In genomic region chr16:2966043-2966802, GRCh38 we compare ENCODE assay signal across 18 cellular contexts. TPM values are rescaled to one million over a fixed set of nuclear protein-coding genes. Genes with fewer than 3 reads are reported as not detected.
A peak's percentile ranks its signal among the peaks of the same experiment; 100 is the strongest.
DNase-seq lines count a peak whose midpoint lies in the region; ATAC-seq and TF ChIP-seq lines count a peak whose summit lies in the region.
"Had no signal": no experiment of that assay in that cellular context is flagged by ENCODE, and none has a peak within 500 bp of the region (broad histone marks: within the 10 kb centered on the region; RNA-seq: fewer than 3 reads in every experiment).

No MANE protein-coding gene starts in this region.

- H3K4me1 Mint-ChIP-seq in H9 = peaks cover 17 to 23% of the 10 kb centered on the region in 2 experiments
- H3K4me1 Mint-ChIP-seq in neural crest cell = peaks cover 21% of the 10 kb centered on the region

- no peak overlapping the region for H2AFZ ChIP-seq in H9 (ENCODE audit: low read length)

- no peaks in the 10 kb centered on the region for H3K9me3 ChIP-seq in BLaER1
- H3K9me3 ChIP-seq in H9 (ENCODE audit: control insufficient read depth, low read depth, low read length) = no peaks in the 10 kb centered on the region
- no peaks in the 10 kb centered on the region for H3K9me3 ChIP-seq in ascending aorta
- no peaks in the 10 kb centered on the region for H3K9me3 ChIP-seq in gastrocnemius medialis

- peaks cover 59% of the 10 kb centered on the region for H3K4me1 ChIP-seq in BLaER1
- no peaks in the 10 kb centered on the region; the same call in 1 of the 2 replicates for H3K4me1 ChIP-seq in H9 (ENCODE audit: insufficient read depth, low read length)
- peaks cover 34 to 44% of the 10 kb centered on the region in 2 donors for H3K4me1 ChIP-seq in ascending aorta
- H3K4me1 ChIP-seq in gastrocnemius medialis = peaks cover 16 to 45% of the 10 kb centered on the region in 2 donors

- H3K9me3 Mint-ChIP-seq in H9 (no peaks in the 10 kb centered on the region; a peak in 1 of 5 replicates), neural crest cell (no peaks in the 10 kb centered on the region)
- H3K9me3 Mint-ChIP-seq: activated CD4-positive, alpha-beta memory T cell treated with anti-CD3 and anti-CD28 coated beads, Interleukin-2, amount 10 ng/mL, durations not matched to agents 7 days and 5 days; activated T-helper 2 cell treated with anti-CD3 and anti-CD28 coated beads, Interferon-gamma antibody, Interleukin-2, Interleukin-4, amounts not matched to agents 10 μg/mL and 5 μg/mL and 100 μg/mL, durations not matched to agents 14 hours and 24 hours and 36 hours had no signal

- peaks cover 16% of the 10 kb centered on the region; the same call in 1 of the 2 replicates for H3K36me3 ChIP-seq in BLaER1
- H3K36me3 ChIP-seq in ascending aorta = no peaks in the 10 kb centered on the region
- no peaks in the 10 kb centered on the region for H3K36me3 ChIP-seq in gastrocnemius medialis

- intact Hi-C loops in ascending aorta (cut with DNase I) = no loop called here
- intact Hi-C loops in gastrocnemius medialis (cut with DNase I; ENCODE audit: low total_unique reads) = no loop called here

- no peak overlapping the region for H2BK12ac ChIP-seq in H9 (ENCODE audit: insufficient read length, low read depth, low read length)

- no peak for TF ChIP-seq POLR2A in gastrocnemius medialis (IDR thresholded peaks at IDR 0.05)

- H3K4me3 ChIP-seq in BLaER1 (no peak overlapping the region), ascending aorta (peak overlapping the region; percentile 29 to 46), gastrocnemius medialis (peak overlapping the region in 2 of 4 donors; percentile 8 to 13)

- H4K20me1 ChIP-seq in BLaER1 (peaks cover 58% of the 10 kb centered on the region), H9 (ENCODE audit: control insufficient read depth, insufficient read depth, insufficient read length) (peaks cover 3% of the 10 kb centered on the region)

- H2AK5ac ChIP-seq in H9 (ENCODE audit: insufficient read length, low read length) = no peak overlapping the region

- H3K18ac ChIP-seq in H9 (ENCODE audit: insufficient read length, low read depth, low read length) = no peak overlapping the region

- no CpG with 5 or more reads among the region's 39 CpGs for WGBS in H9 (ENCODE audit: extremely low coverage, insufficient read length, low lambda C conversion rate)

- no peak overlapping the region for H3K56ac ChIP-seq in H9 (ENCODE audit: insufficient read length, low read depth, low read length)

- H4K91ac ChIP-seq in H9 (ENCODE audit: insufficient read length, low read depth, low read length) = no peak overlapping the region

- TF ChIP-seq CTCF in H9 (conservative IDR thresholded peaks at IDR 0.05) (no peak), ascending aorta (IDR thresholded peaks at IDR 0.05) (no peak), neural crest cell (conservative IDR thresholded peaks at IDR 0.05) (no peak), gastrocnemius medialis (IDR thresholded peaks at IDR 0.05 in 4 of 5, conservative IDR thresholded peaks at IDR 0.05 in 1 of 5) (no peak)

- in situ Hi-C loops in gastrocnemius medialis (cut with MboI; ENCODE audit: low sequenced_read_pairs in 4 of 4) = no loop called here

- no peaks in the 10 kb centered on the region for H3K79me2 ChIP-seq in H9 (ENCODE audit: insufficient read depth, low read length)

- no peak overlapping the region for H3K23ac ChIP-seq in H9 (ENCODE audit: insufficient read length, low read depth, low read length)

- H2BK15ac ChIP-seq in H9 (ENCODE audit: low read depth, low read length) = no peak overlapping the region

- H2BK20ac ChIP-seq in H9 (ENCODE audit: low read depth, low read length, poor library complexity, severe bottlenecking) = no peak overlapping the region

- DNase-seq in H9 = peak; percentile 32
- DNase-seq in ascending aorta (ENCODE audit: low spot score in 2 of 2) = no peak
- no peak for DNase-seq in neural crest cell (ENCODE audit: low read depth, low spot score)
- DNase-seq in NCI-H446 (lab: John Stamatoyannopoulos, UW) = no peak
- DNase-seq in gastrocnemius medialis = no peak
- DNase-seq: activated CD4-positive, alpha-beta memory T cell treated with anti-CD3 and anti-CD28 coated beads, Interleukin-2, amount 10 ng/mL, durations not matched to agents 7 days and 5 days; cerebellar nuclear complex; GF-D8; NCI-H187; PC-3 had no signal

- ATAC-seq in HG03457 (IDR thresholded peaks at IDR 0.05; ENCODE audit: unreplicated experiment) = no peak
- no peak for ATAC-seq in gastrocnemius medialis
- no peak for ATAC-seq in GM21423 (IDR thresholded peaks at IDR 0.05; ENCODE audit: unreplicated experiment)
- ATAC-seq: PC-3 had no signal

- H3K27ac Mint-ChIP-seq in H9 (no peak overlapping the region), neural crest cell (ENCODE audit: unreplicated experiment) (no peak overlapping the region)
- H3K27ac Mint-ChIP-seq: activated CD4-positive, alpha-beta memory T cell treated with anti-CD3 and anti-CD28 coated beads, Interleukin-2, amount 10 ng/mL, durations not matched to agents 7 days and 5 days; activated T-helper 2 cell treated with anti-CD3 and anti-CD28 coated beads, Interferon-gamma antibody, Interleukin-2, Interleukin-4, amounts not matched to agents 10 μg/mL and 5 μg/mL and 100 μg/mL, durations not matched to agents 14 hours and 24 hours and 36 hours had no signal

- H3K4me2 ChIP-seq in BLaER1 = peak overlapping the region; percentile 99
- H3K4me2 ChIP-seq in H9 (ENCODE audit: insufficient read depth, insufficient read length, low read length) = no peak overlapping the region

- H3K27me3 ChIP-seq in BLaER1 (peaks cover 22% of the 10 kb centered on the region; the same call in 1 of the 2 replicates), H9 (ENCODE audit: insufficient read depth, low read length) (no peaks in the 10 kb centered on the region), ascending aorta (peaks cover 60% of the 10 kb centered on the region), gastrocnemius medialis (peaks cover 66 to 71% (median 69%) of the 10 kb centered on the region in 3 donors)

- H3K27ac ChIP-seq in BLaER1 (no peak overlapping the region), H9 (ENCODE audit: insufficient read length, low read depth, low read length) (no peak overlapping the region), ascending aorta (no peak overlapping the region), gastrocnemius medialis (no peak overlapping the region)

- no peaks in the 10 kb centered on the region for H3K79me1 ChIP-seq in H9 (ENCODE audit: insufficient read depth, low read depth, low read length, poor library complexity, severe bottlenecking)

- peaks cover 19% of the 10 kb centered on the region for H3K23me2 ChIP-seq in H9 (ENCODE audit: insufficient read length, low read depth, low read length, poor library complexity, severe bottlenecking)

- no peak overlapping the region for H2BK120ac ChIP-seq in H9 (ENCODE audit: low read depth, low read length, poor library complexity, severe bottlenecking)

- no peak overlapping the region for H3K14ac ChIP-seq in H9 (ENCODE audit: insufficient read depth, low read length)

- no peak overlapping the region for H3K4ac ChIP-seq in H9 (ENCODE audit: low read depth, low read length)

- H3K36me3 Mint-ChIP-seq in H9 (ENCODE audit: insufficient read depth in 1 of 3, low read depth in 3 of 3) (peaks cover 0 to 7% (median 3%) of the 10 kb centered on the region in 3 experiments; a peak in 3 of 7 replicates), neural crest cell (ENCODE audit: low read depth) (no peaks in the 10 kb centered on the region)

- no peak overlapping the region for H3K9ac ChIP-seq in BLaER1
- H3K9ac ChIP-seq in H9 (ENCODE audit: extremely low read depth, insufficient read length, low read length) = no peak overlapping the region

- H4K5ac ChIP-seq in H9 (ENCODE audit: insufficient read length, low read depth, low read length) = no peak overlapping the region

- no peak overlapping the region for H4K8ac ChIP-seq in H9 (replicated peaks; ENCODE audit: insufficient read length, low read depth, low read length)

- no peak overlapping the region for H3T11ph ChIP-seq in H9 (ENCODE audit: low read length)

- H3K27me3 Mint-ChIP-seq in H9 (ENCODE audit: low read depth) (peaks cover 25% of the 10 kb centered on the region), neural crest cell (ENCODE audit: low read depth) (peaks cover 47% of the 10 kb centered on the region)

- no peak overlapping the region for H2BK5ac ChIP-seq in H9 (ENCODE audit: insufficient read length, low read length)

- H3K4me3 Mint-ChIP-seq in H9 = no peak overlapping the region; a peak in 1 of 5 replicates
- H3K4me3 Mint-ChIP-seq in neural crest cell = peak overlapping the region; percentile 47
- H3K4me3 Mint-ChIP-seq: activated CD4-positive, alpha-beta memory T cell treated with anti-CD3 and anti-CD28 coated beads, Interleukin-2, amount 10 ng/mL, durations not matched to agents 7 days and 5 days had no signal

RNA-seq across cellular contexts. Expression of gene KREMEN2, which starts 2.1 kb away (rescaled TPM):
- total RNA-seq in H9 (2021) (12.8 and 14.6 TPM in 2 replicates), ascending aorta (not detected), neural crest cell (1.0 TPM in 2 replicates), gastrocnemius medialis (not detected)
- total RNA-seq: activated CD4-positive, alpha-beta memory T cell treated with anti-CD3 and anti-CD28 coated beads, Interleukin-2, amount 10 ng/mL, durations not matched to agents 7 days and 5 days; subcutaneous adipose tissue had no signal

RNA-seq across cellular contexts. Expression of gene PAQR4, which starts 2.9 kb away (rescaled TPM):
- total RNA-seq in H9 (2021) (32.1 and 33.3 TPM in 2 replicates), ascending aorta (9.2 TPM), neural crest cell (53.3 and 53.4 TPM in 2 replicates), gastrocnemius medialis (10 to 100 TPM in 2 of 4 donors, 1 to 10 TPM in 2; 4.2 to 14.6 (median 10.2) TPM)

RNA-seq across cellular contexts. Expression of gene PKMYT1, which starts 14.0 kb away (rescaled TPM):
- total RNA-seq in H9 (2021) = 114 and 120 TPM in 2 replicates
- not detected for total RNA-seq in ascending aorta
- total RNA-seq in neural crest cell = 80.1 and 82.2 TPM in 2 replicates
- total RNA-seq in gastrocnemius medialis = 1 to 10 TPM in 2 of 4 donors, not detected in 2; 1.4 to 2.4 TPM

RNA-seq across cellular contexts. Expression of gene CLDN9, which starts 46.5 kb away (rescaled TPM):
- total RNA-seq in H9 (2021) (1.3 and 1.5 TPM in 2 replicates), ascending aorta (not detected), neural crest cell (not detected in 2 replicates), gastrocnemius medialis (under 1 TPM in 1 of 4 donors, not detected in 3; 0.40 TPM)
- total RNA-seq: fibroblast of villous mesenchyme had no signal

RNA-seq across cellular contexts. Expression of gene CLDN6, which starts 51.8 kb away (rescaled TPM):
- total RNA-seq in H9 (2021) (743 and 757 TPM in 2 replicates), ascending aorta (not detected), neural crest cell (0.47 and 0.55 TPM in 2 replicates), gastrocnemius medialis (under 1 TPM in 1 of 4 donors, not detected in 3; 0.55 TPM)
- total RNA-seq: activated CD4-positive, alpha-beta memory T cell treated with anti-CD3 and anti-CD28 coated beads, Interleukin-2, amount 10 ng/mL, durations not matched to agents 7 days and 5 days; activated T-helper 2 cell treated with anti-CD3 and anti-CD28 coated beads, Interferon-gamma antibody, Interleukin-2, Interleukin-4, amounts not matched to agents 10 μg/mL and 5 μg/mL and 100 μg/mL, durations not matched to agents 14 hours and 24 hours and 36 hours; fibroblast of villous mesenchyme; MCF 10A; NCI-H460; PC-3; subcutaneous adipose tissue had no signal

Comparison
In these comparisons a context has a peak if more than half of its experiments do, and no peak if none do; other contexts are left out.
1. RNA of gene PKMYT1, which starts 14.0 kb away (total RNA-seq): 114 to 120 TPM in H9 and 80.1 to 82.2 TPM in neural crest cell; 1.4 to 2.4 TPM in gastrocnemius medialis and not detected in ascending aorta (single experiment); every median in the first group is over 10 times any median in the second.